Comparison of ENCODE assay signal across 22 cellular contexts in genomic region chr7:74726309-74727101, GRCh38. TPM values are rescaled to one million over a fixed set of nuclear protein-coding genes. Genes with fewer than 3 reads are reported as not detected.
"Had no signal": no experiment of that assay in that cellular context is flagged by ENCODE, and none has a peak within 500 bp of the region (broad histone marks: within the 10 kb centered on the region; RNA-seq: fewer than 3 reads in every experiment).

No MANE protein-coding gene starts in this region.

- ATAC-seq: body of pancreas; effector memory CD8-positive, alpha-beta T cell; left colon; natural killer cell treated with Interleukin-12 subunit alpha and Interleukin-12 subunit beta and Interleukin-15 and Interleukin-18, amount 100 ng/mL, for 72 hours; right lobe of liver had no signal

- H3K27me3 Mint-ChIP-seq: activated naive CD8-positive, alpha-beta T cell; activated T-cell treated with anti-CD3 and anti-CD28 coated beads, Interleukin-2, amount 50 U/mL, for 24 hours; dendritic cell treated with granulocyte-macrophage colony-stimulating factor and Interleukin-4, amounts not matched to agents 40 ng/mL and 50 ng/mL, for 4 days; effector memory CD8-positive, alpha-beta T cell; natural killer cell treated with Interleukin-12 subunit alpha and Interleukin-12 subunit beta and Interleukin-15 and Interleukin-18, amount 100 ng/mL, for 72 hours had no signal

- H3K9me3 Mint-ChIP-seq: activated T-cell treated with anti-CD3 and anti-CD28 coated beads, Interleukin-2, amount 50 U/mL, for 24 hours; dendritic cell treated with granulocyte-macrophage colony-stimulating factor and Interleukin-4, amounts not matched to agents 40 ng/mL and 50 ng/mL, for 4 days; effector memory CD8-positive, alpha-beta T cell; natural killer cell treated with Interleukin-12 subunit alpha and Interleukin-12 subunit beta and Interleukin-15 and Interleukin-18, amount 100 ng/mL, for 72 hours had no signal

- H3K4me3 Mint-ChIP-seq: activated naive CD8-positive, alpha-beta T cell; activated T-cell treated with anti-CD3 and anti-CD28 coated beads, Interleukin-2, amount 50 U/mL, for 24 hours; dendritic cell treated with granulocyte-macrophage colony-stimulating factor and Interleukin-4, amounts not matched to agents 40 ng/mL and 50 ng/mL, for 4 days; effector memory CD8-positive, alpha-beta T cell; natural killer cell treated with Interleukin-12 subunit alpha and Interleukin-12 subunit beta and Interleukin-15 and Interleukin-18, amount 100 ng/mL, for 72 hours had no signal

- H3K4me1 ChIP-seq: body of pancreas, prostate gland, right lobe of liver, thyroid gland, uterus had no signal

- DNase-seq: activated CD4-positive, alpha-beta T cell treated with anti-CD3 and anti-CD28 coated beads, Interleukin-2, amount 50 U/mL, for 48 hours; activated effector memory CD4-positive, alpha-beta T cell treated with anti-CD3 and anti-CD28 coated beads, Interleukin-2, amount 50 U/mL, for 16 hours; activated T-cell treated with anti-CD3 and anti-CD28 coated beads, Interleukin-2, amount 50 U/mL, for 24 hours; amniotic stem cell; body of pancreas; effector memory CD8-positive, alpha-beta T cell; foreskin melanocyte; left colon; right lobe of liver; stimulated activated CD4-positive, alpha-beta T cell treated with anti-CD3 and anti-CD28 coated beads, Interleukin-12 subunit alpha, Interleukin-12 subunit beta, amount 100 ng/mL, for 4 hours; stimulated activated CD4-positive, alpha-beta T cell treated with anti-CD3 and anti-CD28 coated beads, Interleukin-2, amount 100 ng/mL, for 24 hours; thyroid gland; uterus had no signal

- H3K36me3 Mint-ChIP-seq: activated naive CD8-positive, alpha-beta T cell had no signal

- H3K27ac Mint-ChIP-seq: dendritic cell treated with granulocyte-macrophage colony-stimulating factor and Interleukin-4, amounts not matched to agents 40 ng/mL and 50 ng/mL, for 4 days had no signal

- H3K27me3 ChIP-seq: body of pancreas, right lobe of liver, thyroid gland, uterus had no signal

- H3K9me3 ChIP-seq: body of pancreas, prostate gland, right lobe of liver, thyroid gland, uterus had no signal

- H3K36me3 ChIP-seq: prostate gland, uterus had no signal

- H3K27ac ChIP-seq: body of pancreas, epithelial cell of prostate, prostate gland, right lobe of liver, thyroid gland, uterus, VCaP had no signal

- H3K4me3 ChIP-seq: body of pancreas, prostate gland, right lobe of liver, SK-N-MC, thyroid gland, uterus had no signal

RNA-seq across cellular contexts. Expression of gene NCF1, which starts 47.3 kb away (rescaled TPM):
- total RNA-seq: lung microvascular endothelial cell had no signal
- polyA plus RNA-seq: fibroblast of lung had no signal
